10 cellular contexts compared by ENCODE assay signal in genomic region chr6:148608211-148608951, GRCh38.
DNase-seq lines count a peak whose midpoint lies in the region; ATAC-seq and TF ChIP-seq lines count a peak whose summit lies in the region.
"Had no signal": no experiment of that assay in that cellular context is flagged by ENCODE, and none has a peak within 500 bp of the region (broad histone marks: within the 10 kb centered on the region; RNA-seq: fewer than 3 reads in every experiment).

No MANE protein-coding gene starts in this region.

- H3K27ac ChIP-seq in tibial nerve: no peak overlapping the region

- no peak overlapping the region for H3K27ac Mint-ChIP-seq in activated CD4-positive, alpha-beta T cell treated with anti-CD3 and anti-CD28 coated beads, Interleukin-2, amount 10 ng/mL, durations not matched to agents 24 days and 14 days
- H3K27ac Mint-ChIP-seq: CD8-positive, alpha-beta T cell; stimulated activated naive B cell treated with anti-CD40 and anti-IgM and Interleukin-4, amounts not matched to agents 10 μg/mL and 1 μg/mL and 100 μg/mL, for 72 hours had no signal

- no peaks in the 10 kb centered on the region for H3K36me3 Mint-ChIP-seq in activated CD4-positive, alpha-beta T cell treated with anti-CD3 and anti-CD28 coated beads, Interleukin-2, amount 10 ng/mL, durations not matched to agents 24 days and 14 days (ENCODE audit: low read depth)
- H3K36me3 Mint-ChIP-seq: CD8-positive, alpha-beta T cell; stimulated activated naive B cell treated with anti-CD40 and anti-IgM and Interleukin-4, amounts not matched to agents 10 μg/mL and 1 μg/mL and 100 μg/mL, for 72 hours had no signal

- H3K27me3 Mint-ChIP-seq in activated CD4-positive, alpha-beta T cell treated with anti-CD3 and anti-CD28 coated beads, Interleukin-2, amount 10 ng/mL, durations not matched to agents 24 days and 14 days: peaks cover 17% of the 10 kb centered on the region

- WGBS in tibial nerve, 2 donors: 79 to 87% methylated on average over 10 of the region's 10 CpGs
- 63 to 66% methylated on average over 10 of the region's 10 CpGs for WGBS in lower leg skin, 2 donors

- H3K27me3 ChIP-seq in tibial nerve: no peaks in the 10 kb centered on the region

- H3K9me3 ChIP-seq in tibial nerve: peaks cover 0 to 4% (median 0%) of the 10 kb centered on the region in 4 donors

- no peak overlapping the region for H3K4me3 ChIP-seq in fibroblast of the aortic adventitia (ENCODE audit: low read depth, low read length)
- no peak overlapping the region for H3K4me3 ChIP-seq in tibial nerve
- no peak overlapping the region for H3K4me3 ChIP-seq in lower leg skin (ENCODE audit: low read depth, poor library complexity, severe bottlenecking)

- no peak for TF ChIP-seq EP300 in tibial nerve (IDR thresholded peaks at IDR 0.05)

- no peaks in the 10 kb centered on the region for H3K36me3 ChIP-seq in tibial nerve

- ATAC-seq in HG03571 (IDR thresholded peaks at IDR 0.05; ENCODE audit: unreplicated experiment): no peak
- no peak for ATAC-seq in HG02973 (IDR thresholded peaks at IDR 0.05; ENCODE audit: unreplicated experiment)
- ATAC-seq: CD8-positive, alpha-beta T cell; stimulated activated naive B cell treated with anti-CD40 and anti-IgM and Interleukin-4, amounts not matched to agents 10 μg/mL and 1 μg/mL and 100 μg/mL, for 72 hours had no signal

- H3K4me3 Mint-ChIP-seq in activated CD4-positive, alpha-beta T cell treated with anti-CD3 and anti-CD28 coated beads, Interleukin-2, amount 10 ng/mL, durations not matched to agents 24 days and 14 days: no peak overlapping the region
- H3K4me3 Mint-ChIP-seq: CD8-positive, alpha-beta T cell; stimulated activated naive B cell treated with anti-CD40 and anti-IgM and Interleukin-4, amounts not matched to agents 10 μg/mL and 1 μg/mL and 100 μg/mL, for 72 hours had no signal

- TF ChIP-seq POLR2A in tibial nerve (IDR thresholded peaks at IDR 0.05): no peak
- TF ChIP-seq POLR2A in lower leg skin (IDR thresholded peaks at IDR 0.05): no peak

- TF ChIP-seq CTCF in fibroblast of the aortic adventitia (IDR thresholded peaks at IDR 0.05; ENCODE audit: insufficient read depth, low read length) (peak; percentile 64), tibial nerve (IDR thresholded peaks at IDR 0.05) (peak in 3 of 5 experiments; percentile 15 to 30 (median 21)), lower leg skin (IDR thresholded peaks at IDR 0.05) (no peak)

- H3K9me3 Mint-ChIP-seq in activated CD4-positive, alpha-beta T cell treated with anti-CD3 and anti-CD28 coated beads, Interleukin-2, amount 10 ng/mL, durations not matched to agents 24 days and 14 days: no peaks in the 10 kb centered on the region
- H3K9me3 Mint-ChIP-seq: CD8-positive, alpha-beta T cell; stimulated activated naive B cell treated with anti-CD40 and anti-IgM and Interleukin-4, amounts not matched to agents 10 μg/mL and 1 μg/mL and 100 μg/mL, for 72 hours had no signal

- H3K4me1 ChIP-seq in tibial nerve: peaks cover 0 to 23% (median 2%) of the 10 kb centered on the region in 4 donors

- intact Hi-C loops in activated CD4-positive, alpha-beta T cell treated with anti-CD3 and anti-CD28 coated beads, Interleukin-2, amount 10 ng/mL, durations not matched to agents 24 days and 14 days (cut with micrococcal nuclease): no loop called here
- intact Hi-C loops in lower leg skin (cut with DNase I; ENCODE audit: low total_unique reads): no loop called here

- no peaks in the 10 kb centered on the region for H3K4me1 Mint-ChIP-seq in activated CD4-positive, alpha-beta T cell treated with anti-CD3 and anti-CD28 coated beads, Interleukin-2, amount 10 ng/mL, durations not matched to agents 24 days and 14 days
- H3K4me1 Mint-ChIP-seq: stimulated activated naive B cell treated with anti-CD40 and anti-IgM and Interleukin-4, amounts not matched to agents 10 μg/mL and 1 μg/mL and 100 μg/mL, for 72 hours had no signal

- peak; percentile 41 for DNase-seq in activated CD4-positive, alpha-beta T cell treated with anti-CD3 and anti-CD28 coated beads, Interleukin-2, amount 10 ng/mL, durations not matched to agents 24 days and 14 days
- DNase-seq in activated CD4-positive, alpha-beta T cell treated with anti-CD3 and anti-CD28 coated beads, Interleukin-2, amount 50 U/mL, for 1 hour: no peak
- DNase-seq in RPMI7951 (ENCODE audit: low read depth): peak; percentile 23
- peak; percentile 43 for DNase-seq in fibroblast of the aortic adventitia (ENCODE audit: low read depth)
- no peak for DNase-seq in tibial nerve (ENCODE audit: low spot score in 2 of 2)
- no peak for DNase-seq in lower leg skin (ENCODE audit: low spot score in 2 of 2)
- DNase-seq: CD8-positive, alpha-beta T cell; stimulated activated naive B cell treated with anti-CD40 and anti-IgM and Interleukin-4, amounts not matched to agents 10 μg/mL and 1 μg/mL and 100 μg/mL, for 72 hours had no signal

Comparison
In these comparisons a context has a peak if more than half of its experiments do, and no peak if none do; other contexts are left out.
1. DNase-seq: peak in activated CD4-positive, alpha-beta T cell treated with anti-CD3 and anti-CD28 coated beads, Interleukin-2, amount 10 ng/mL, durations not matched to agents 24 days and 14 days (single experiment), RPMI7951 (single experiment) and fibroblast of the aortic adventitia (single experiment); none in activated CD4-positive, alpha-beta T cell treated with anti-CD3 and anti-CD28 coated beads, Interleukin-2, amount 50 U/mL, for 1 hour (single experiment), tibial nerve (0 of 2) and lower leg skin (0 of 2).
2. CTCF ChIP-seq: peak in fibroblast of the aortic adventitia (single experiment) and tibial nerve (3 of 5); none in lower leg skin (0 of 3).